Comparison of ENCODE assay signal across 24 cellular contexts in genomic region chr9:100485196-100485595, GRCh38. TPM values are rescaled to one million over a fixed set of nuclear protein-coding genes. Genes with fewer than 3 reads are reported as not detected.
DNase-seq lines count a peak whose midpoint lies in the region; ATAC-seq, FAIRE-seq and TF ChIP-seq lines count a peak whose summit lies in the region.
"Had no signal": no experiment of that assay in that cellular context is flagged by ENCODE, and none has a peak within 500 bp of the region (broad histone marks: within the 10 kb centered on the region; RNA-seq: fewer than 3 reads in every experiment).

No MANE protein-coding gene starts in this region.

- TF ChIP-seq POLR2A in H54 (IDR thresholded peaks at IDR 0.05; ENCODE audit: low read depth, low read length): no peak

- no peak overlapping the region for H3K4me3 ChIP-seq in fibroblast of the aortic adventitia (ENCODE audit: low read depth, low read length)
- H3K4me3 ChIP-seq: A549; BLaER1 treated with 17β-estradiol and CSF1 and Interleukin-3, amounts not matched to agents 10 nM and 100 nM; GM12878 had no signal

- ATAC-seq in HG03457 (IDR thresholded peaks at IDR 0.05; ENCODE audit: unreplicated experiment): no peak
- ATAC-seq: A549; CD8-positive, alpha-beta T cell; GM12878 had no signal

- DNase-seq in D721Med (ENCODE audit: insufficient read length, low spot score) (no peak), H54 (ENCODE audit: insufficient read length, low spot score) (no peak), dermis microvascular lymphatic vessel endothelial cell (ENCODE audit: low read depth in 2 of 2) (peak; percentile 52 to 64), fibroblast of the aortic adventitia (ENCODE audit: low read depth) (peak; percentile 16), NCI-H1105 treated with DMSO at 0.1 percent for 48 hours (lab: John Stamatoyannopoulos, UW) (no peak), inferior parietal cortex (ENCODE audit: extremely low spot score) (no peak)
- DNase-seq: AML-193; Caco-2; Calu3; CD4-positive, alpha-beta T cell; CD8-positive, alpha-beta T cell; DMS 273 treated with DMSO at 0.1 percent for 48 hours; DMS153; DMS53; DMS79; DND-41; EL; GDM1 had no signal

- FAIRE-seq in D721Med (lab: Jason Lieb, UNC): peak; percentile 70
- peak; percentile 90 for FAIRE-seq in H54 (lab: Jason Lieb, UNC)
- FAIRE-seq: A549, GM12878, GM19239 had no signal

- no peak for TF ChIP-seq CTCF in D721Med (IDR thresholded peaks at IDR 0.05; ENCODE audit: insufficient read depth, missing control alignments)
- no peak for TF ChIP-seq CTCF in fibroblast of the aortic adventitia (IDR thresholded peaks at IDR 0.05; ENCODE audit: insufficient read depth, low read length)

RNA-seq across cellular contexts. Expression of gene TMEFF1, which starts 12.2 kb away (rescaled TPM):
- 7.1 and 12.9 TPM in 2 replicates for total RNA-seq in dermis microvascular lymphatic vessel endothelial cell
- total RNA-seq in fibroblast of the aortic adventitia (ENCODE audit: low replicate concordance): 0.49 and 1.3 TPM in 2 replicates
- total RNA-seq: B cell; CD4-positive, alpha-beta T cell; CD8-positive, alpha-beta T cell had no signal

RNA-seq across cellular contexts. Expression of gene MSANTD3, which starts 58.3 kb away (rescaled TPM):
- total RNA-seq in dermis microvascular lymphatic vessel endothelial cell (43.9 and 51.5 TPM in 2 replicates), fibroblast of the aortic adventitia (ENCODE audit: low replicate concordance) (50.9 and 76.1 TPM in 2 replicates)

Comparison
In these comparisons a context has a peak if more than half of its experiments do, and no peak if none do; other contexts are left out.
1. DNase-seq: peak in dermis microvascular lymphatic vessel endothelial cell (2 of 2) and fibroblast of the aortic adventitia (single experiment); none in D721Med (single experiment), H54 (single experiment), NCI-H1105 treated with DMSO at 0.1 percent for 48 hours (single experiment) and inferior parietal cortex (single experiment).